ENCODE assay signal across 1 cellular context in genomic region chr11:64304316-64305072, GRCh38.
A peak's percentile ranks its signal among the peaks of the same experiment; 100 is the strongest.
TF ChIP-seq lines count a peak whose summit lies in the region.

No MANE protein-coding gene starts in this region.

TF ChIP-seq in K562, 482 proteins besides CTCF, POLR2A, EP300 and RAD21 (continued from another document):
- TF ChIP-seq, protein P1, sequence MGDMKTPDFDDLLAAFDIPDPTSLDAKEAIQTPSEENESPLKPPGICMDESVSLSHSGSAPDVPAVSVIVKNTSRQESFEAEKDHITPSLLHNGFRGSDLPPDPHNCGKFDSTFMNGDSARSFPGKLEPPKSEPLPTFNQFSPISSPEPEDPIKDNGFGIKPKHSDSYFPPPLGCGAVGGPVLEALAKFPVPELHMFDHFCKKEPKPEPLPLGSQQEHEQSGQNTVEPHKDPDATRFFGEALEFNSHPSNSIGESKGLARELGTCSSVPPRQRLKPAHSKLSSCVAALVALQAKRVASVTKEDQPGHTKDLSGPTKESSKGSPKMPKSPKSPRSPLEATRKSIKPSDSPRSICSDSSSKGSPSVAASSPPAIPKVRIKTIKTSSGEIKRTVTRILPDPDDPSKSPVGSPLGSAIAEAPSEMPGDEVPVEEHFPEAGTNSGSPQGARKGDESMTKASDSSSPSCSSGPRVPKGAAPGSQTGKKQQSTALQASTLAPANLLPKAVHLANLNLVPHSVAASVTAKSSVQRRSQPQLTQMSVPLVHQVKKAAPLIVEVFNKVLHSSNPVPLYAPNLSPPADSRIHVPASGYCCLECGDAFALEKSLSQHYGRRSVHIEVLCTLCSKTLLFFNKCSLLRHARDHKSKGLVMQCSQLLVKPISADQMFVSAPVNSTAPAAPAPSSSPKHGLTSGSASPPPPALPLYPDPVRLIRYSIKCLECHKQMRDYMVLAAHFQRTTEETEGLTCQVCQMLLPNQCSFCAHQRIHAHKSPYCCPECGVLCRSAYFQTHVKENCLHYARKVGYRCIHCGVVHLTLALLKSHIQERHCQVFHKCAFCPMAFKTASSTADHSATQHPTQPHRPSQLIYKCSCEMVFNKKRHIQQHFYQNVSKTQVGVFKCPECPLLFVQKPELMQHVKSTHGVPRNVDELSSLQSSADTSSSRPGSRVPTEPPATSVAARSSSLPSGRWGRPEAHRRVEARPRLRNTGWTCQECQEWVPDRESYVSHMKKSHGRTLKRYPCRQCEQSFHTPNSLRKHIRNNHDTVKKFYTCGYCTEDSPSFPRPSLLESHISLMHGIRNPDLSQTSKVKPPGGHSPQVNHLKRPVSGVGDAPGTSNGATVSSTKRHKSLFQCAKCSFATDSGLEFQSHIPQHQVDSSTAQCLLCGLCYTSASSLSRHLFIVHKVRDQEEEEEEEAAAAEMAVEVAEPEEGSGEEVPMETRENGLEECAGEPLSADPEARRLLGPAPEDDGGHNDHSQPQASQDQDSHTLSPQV (IDR thresholded peaks at IDR 0.05), result peak; percentile 85
- TF ChIP-seq ZNF143 (CRISPR knock-in tag; IDR thresholded peaks at IDR 0.05) (0 out of 2 replicates have a peak, but pooled peaks have one; percentile 49), TCFL5 (CRISPR knock-in tag; conservative IDR thresholded peaks at IDR 0.05) (no peak)
